ENCODE assay signal across 14 cellular contexts in the genomic region with DNA sequence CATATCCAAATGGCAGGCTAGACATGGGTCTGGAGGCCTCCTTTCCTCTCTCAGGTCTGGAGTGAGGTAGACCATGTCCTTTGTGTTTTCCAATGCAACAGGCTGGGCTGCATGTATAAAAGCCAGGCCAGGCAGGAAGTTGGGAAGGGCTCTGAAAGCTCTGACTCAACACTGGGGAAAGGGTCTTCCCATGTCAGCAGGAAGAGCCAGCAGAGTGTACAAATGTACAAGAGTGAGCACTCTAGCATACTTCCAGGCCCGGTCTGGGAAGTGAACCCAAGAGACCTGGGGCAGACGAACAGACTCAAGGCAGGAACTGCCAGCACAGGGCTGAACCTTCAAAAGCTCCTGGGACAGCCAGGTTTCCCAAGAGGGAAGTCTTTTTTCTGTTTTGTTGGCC. TPM values are rescaled to one million over a fixed set of nuclear protein-coding genes. Genes with fewer than 3 reads are reported as not detected.
DNase-seq lines count a peak whose midpoint lies in the region; ATAC-seq and TF ChIP-seq lines count a peak whose summit lies in the region.
"Had no signal": no experiment of that assay in that cellular context is flagged by ENCODE, and none has a peak within 500 bp of the region (broad histone marks: within the 10 kb centered on the region; RNA-seq: fewer than 3 reads in every experiment).

No MANE protein-coding gene starts in this region.

- H3K9me3 Mint-ChIP-seq in chondrocyte (ENCODE audit: low read depth): no peaks in the 10 kb centered on the region
- no peaks in the 10 kb centered on the region for H3K9me3 Mint-ChIP-seq in naive thymus-derived CD8-positive, alpha-beta T cell

- H3K9me3 ChIP-seq in left ventricle myocardium inferior (replicated peaks): no peaks in the 10 kb centered on the region
- H3K9me3 ChIP-seq: lower lobe of right lung, pancreas, SJCRH30 had no signal

- TF ChIP-seq CTCF in left ventricle myocardium inferior (IDR thresholded peaks at IDR 0.05; ENCODE audit: borderline replicate concordance) (no peak), chondrocyte (IDR thresholded peaks at IDR 0.05) (no peak)

- POLR2A ChIA-PET in naive thymus-derived CD8-positive, alpha-beta T cell (lab: Charles Lee): interaction anchor here (0.6 kb wide), 1 partner anchor 77 kb away, joined by 4 read pairs; no protein-coding TSS in a partner anchor

- H3K4me1 Mint-ChIP-seq in chondrocyte (ENCODE audit: low read depth): peaks cover 6% of the 10 kb centered on the region
- peaks cover 10 to 28% (median 26%) of the 10 kb centered on the region in 4 donors for H3K4me1 Mint-ChIP-seq in naive thymus-derived CD8-positive, alpha-beta T cell

- H3K27ac Mint-ChIP-seq in chondrocyte (ENCODE audit: unreplicated experiment): peak overlapping the region; percentile 46
- H3K27ac Mint-ChIP-seq in naive thymus-derived CD8-positive, alpha-beta T cell: peak overlapping the region in 1 of 10 donors; percentile 39

- no peak overlapping the region for H3K4me3 ChIP-seq in left ventricle myocardium inferior
- H3K4me3 ChIP-seq: K562, lower lobe of right lung, pancreas, SJCRH30 had no signal

- no peaks in the 10 kb centered on the region for H3K27me3 Mint-ChIP-seq in chondrocyte (ENCODE audit: low read depth)
- H3K27me3 Mint-ChIP-seq in naive thymus-derived CD8-positive, alpha-beta T cell: no peaks in the 10 kb centered on the region

- DNase-seq in left ventricle myocardium inferior (no peak), left ventricle myocardium superior (no peak), chondrocyte (ENCODE audit: low spot score) (no peak), kidney tubule cell (ENCODE audit: low spot score) (peak; percentile 81), ureter (ENCODE audit: low spot score) (peak; percentile 52), left colon (no peak), A172 (ENCODE audit: low spot score) (no peak)
- DNase-seq in naive thymus-derived CD8-positive, alpha-beta T cell: no peak
- DNase-seq: lower lobe of right lung, NCI-H187 treated with DMSO at 0.1 percent for 48 hours, NCI-H748 treated with DMSO at 0.1 percent for 48 hours, pancreas, SJCRH30 had no signal

- peaks cover 3% of the 10 kb centered on the region for H3K36me3 Mint-ChIP-seq in chondrocyte (ENCODE audit: low read depth)
- H3K36me3 Mint-ChIP-seq in naive thymus-derived CD8-positive, alpha-beta T cell: peaks cover 0 to 4% (median 0%) of the 10 kb centered on the region in 3 donors

- intact Hi-C loops in left ventricle myocardium inferior (cut with micrococcal nuclease): loop anchor here (10.0 kb wide), 1 partner anchor 137 kb away; no protein-coding TSS in a partner anchor
- intact Hi-C loops in left ventricle myocardium superior (cut with micrococcal nuclease): loop anchor here (5.0 to 10.0 kb wide), 2 partner anchors 57 to 355 kb away; partner anchors contain the start of genes DRC3 and TOM1L2
- intact Hi-C loops in left colon (cut with DNase I, micrococcal nuclease): loop anchor here in 1 of 2 donors (5.0 to 10.0 kb wide), 2 partner anchors 137 to 355 kb away; no protein-coding TSS in a partner anchor

- H3K27me3 ChIP-seq in left ventricle myocardium inferior (ENCODE audit: low read depth): no peaks in the 10 kb centered on the region
- H3K27me3 ChIP-seq: pancreas, SJCRH30 had no signal

- no peak overlapping the region for H3K4me3 Mint-ChIP-seq in chondrocyte (ENCODE audit: unreplicated experiment)
- H3K4me3 Mint-ChIP-seq in naive thymus-derived CD8-positive, alpha-beta T cell: no peak overlapping the region

- no peak for ATAC-seq in left ventricle myocardium superior
- ATAC-seq in left colon: no peak
- ATAC-seq in naive thymus-derived CD8-positive, alpha-beta T cell: no peak
- ATAC-seq: K562 had no signal

- peak overlapping the region; percentile 66 for H3K27ac ChIP-seq in left ventricle myocardium inferior (replicated peaks)
- H3K27ac ChIP-seq: lower lobe of right lung, pancreas, SJCRH30 had no signal

- no peaks in the 10 kb centered on the region for H3K36me3 ChIP-seq in left ventricle myocardium inferior
- H3K36me3 ChIP-seq: pancreas, SJCRH30 had no signal

- peaks cover 55% of the 10 kb centered on the region for H3K4me1 ChIP-seq in left ventricle myocardium inferior
- H3K4me1 ChIP-seq: pancreas had no signal

RNA-seq across cellular contexts. Expression of gene ATPAF2, which starts 7.0 kb away (rescaled TPM):
- total RNA-seq in left ventricle myocardium inferior (37.5 TPM), left ventricle myocardium superior (37.0 TPM), chondrocyte (18.0 to 19.3 TPM (median 18.4 TPM) in 3 replicates), ureter (26.1 TPM), left colon (10 to 100 TPM; 29.0 to 32.0 TPM)
- total RNA-seq in A172 (2014; rRNA removed; shearing (Covaris generic)): 10.9 and 12.9 TPM in 2 replicates
- total RNA-seq in naive thymus-derived CD8-positive, alpha-beta T cell: 10 to 100 TPM; 22.0 to 28.7 TPM
- polyA plus RNA-seq in naive thymus-derived CD8-positive, alpha-beta T cell: 10 to 100 TPM; 15.3 to 21.8 (median 21.2) TPM

RNA-seq across cellular contexts. Expression of gene GID4, which starts 7.3 kb away (rescaled TPM):
- 18.0 TPM for total RNA-seq in left ventricle myocardium inferior
- total RNA-seq in left ventricle myocardium superior: 23.5 TPM
- 9.7 to 10.5 TPM (median 9.8 TPM) in 3 replicates for total RNA-seq in chondrocyte
- 12.4 TPM for total RNA-seq in ureter
- 1 to 10 TPM; 4.7 to 7.0 TPM for total RNA-seq in left colon
- total RNA-seq in A172 (2014; rRNA removed; shearing (Covaris generic)): 6.5 and 7.7 TPM in 2 replicates
- total RNA-seq in naive thymus-derived CD8-positive, alpha-beta T cell: 10 to 100 TPM; 10.4 to 10.7 TPM
- 1 to 10 TPM; 3.4 to 7.1 (median 6.0) TPM for polyA plus RNA-seq in naive thymus-derived CD8-positive, alpha-beta T cell

RNA-seq across cellular contexts. Expression of gene DRG2, which starts 55.8 kb away (rescaled TPM):
- 20.2 TPM for total RNA-seq in left ventricle myocardium inferior
- total RNA-seq in left ventricle myocardium superior: 19.4 TPM
- 23.8 to 40.6 TPM (median 24.6 TPM) in 3 replicates for total RNA-seq in chondrocyte
- total RNA-seq in ureter: 56.3 TPM
- total RNA-seq in left colon: 10 to 100 TPM; 25.4 to 29.3 TPM
- total RNA-seq in A172 (2014; rRNA removed; shearing (Covaris generic)): 55.7 and 59.3 TPM in 2 replicates
- 10 to 100 TPM; 48.6 to 49.4 TPM for total RNA-seq in naive thymus-derived CD8-positive, alpha-beta T cell
- polyA plus RNA-seq in naive thymus-derived CD8-positive, alpha-beta T cell: 10 to 100 TPM; 38.8 to 45.2 (median 45.2) TPM

RNA-seq across cellular contexts. Expression of gene DRC3, which starts 59.3 kb away (rescaled TPM):
- total RNA-seq in left ventricle myocardium inferior (1.7 TPM), left ventricle myocardium superior (1.5 TPM), chondrocyte (1.2 to 2.6 TPM (median 1.5 TPM) in 3 replicates), ureter (2.0 TPM), left colon (1 to 10 TPM in 1 of 2 donors, under 1 TPM in 1; 0.61 to 1.3 TPM)
- 1.1 and 1.7 TPM in 2 replicates for total RNA-seq in A172 (2014; rRNA removed; shearing (Covaris generic))
- total RNA-seq in naive thymus-derived CD8-positive, alpha-beta T cell: 1 to 10 TPM; 1.1 to 1.7 TPM
- polyA plus RNA-seq in naive thymus-derived CD8-positive, alpha-beta T cell: under 1 TPM in 2 of 3 donors, not detected in 1; 0.31 to 0.91 TPM

RNA-seq across cellular contexts. Expression of gene TOM1L2, which starts 59.8 kb away (rescaled TPM):
- total RNA-seq in left ventricle myocardium inferior (284 TPM), left ventricle myocardium superior (287 TPM), chondrocyte (55.0 to 60.2 TPM (median 56.1 TPM) in 3 replicates), ureter (119 TPM), left colon (10 to 100 TPM; 55.5 to 72.9 TPM)
- total RNA-seq in A172 (2014; rRNA removed; shearing (Covaris generic)): 40.7 and 50.0 TPM in 2 replicates
- 10 to 100 TPM; 65.2 to 71.1 TPM for total RNA-seq in naive thymus-derived CD8-positive, alpha-beta T cell
- polyA plus RNA-seq in naive thymus-derived CD8-positive, alpha-beta T cell: 10 to 100 TPM in 1 of 3 donors, 1 to 10 TPM in 2; 2.5 to 11.6 (median 7.4) TPM

Comparison
In these comparisons a context has a peak if more than half of its experiments do, and no peak if none do; other contexts are left out.
1. DNase-seq: peak in kidney tubule cell (single experiment) and ureter (single experiment); none in left ventricle myocardium inferior (single experiment), left ventricle myocardium superior (single experiment), chondrocyte (single experiment), left colon (0 of 2), A172 (single experiment) and naive thymus-derived CD8-positive, alpha-beta T cell (0 of 10).